ENCODE assay signal across 19 cellular contexts in genomic region chr6:90533615-90534336, GRCh38. TPM values are rescaled to one million over a fixed set of nuclear protein-coding genes. Genes with fewer than 3 reads are reported as not detected.
DNase-seq lines count a peak whose midpoint lies in the region; ATAC-seq and TF ChIP-seq lines count a peak whose summit lies in the region.
"Had no signal": no experiment of that assay in that cellular context is flagged by ENCODE, and none has a peak within 500 bp of the region (broad histone marks: within the 10 kb centered on the region; RNA-seq: fewer than 3 reads in every experiment).

No MANE protein-coding gene starts in this region.

- no peak for TF ChIP-seq CTCF in cardiac muscle cell (IDR thresholded peaks at IDR 0.05; ENCODE audit: low read depth, low read length)
- TF ChIP-seq CTCF in left ventricle myocardium inferior (IDR thresholded peaks at IDR 0.05; ENCODE audit: borderline replicate concordance): no peak
- no peak for TF ChIP-seq CTCF in glutamatergic neuron (IDR thresholded peaks at IDR 0.05; ENCODE audit: partially characterized antibody, unreplicated experiment)

- H3K9me3 Mint-ChIP-seq in T-helper 2 cell treated with Interferon-gamma antibody and Interleukin-4, amounts not matched to agents 5 μg/mL and 100 μg/mL, for 36 hours: no peaks in the 10 kb centered on the region
- no peaks in the 10 kb centered on the region for H3K9me3 Mint-ChIP-seq in glutamatergic neuron (ENCODE audit: unreplicated experiment)
- no peaks in the 10 kb centered on the region for H3K9me3 Mint-ChIP-seq in stimulated activated effector memory CD8-positive, alpha-beta T cell treated with anti-CD3 and anti-CD28 coated beads, Interleukin-12 subunit alpha, Interleukin-12 subunit beta, amount 100 ng/mL, for 72 hours
- H3K9me3 Mint-ChIP-seq: CD4-positive, alpha-beta T cell; HFFc6 had no signal

- H3K4me3 ChIP-seq in cardiac muscle cell (no peak overlapping the region), left ventricle myocardium inferior (no peak overlapping the region)
- H3K4me3 ChIP-seq: PC-9 had no signal

- H3K27ac Mint-ChIP-seq in T-helper 2 cell treated with Interferon-gamma antibody and Interleukin-4, amounts not matched to agents 5 μg/mL and 100 μg/mL, for 36 hours: peak overlapping the region; percentile 75
- peak overlapping the region; percentile 5 for H3K27ac Mint-ChIP-seq in glutamatergic neuron (ENCODE audit: unreplicated experiment)
- H3K27ac Mint-ChIP-seq in stimulated activated effector memory CD8-positive, alpha-beta T cell treated with anti-CD3 and anti-CD28 coated beads, Interleukin-12 subunit alpha, Interleukin-12 subunit beta, amount 100 ng/mL, for 72 hours: peak overlapping the region; percentile 44
- H3K27ac Mint-ChIP-seq: CD4-positive, alpha-beta T cell; HFFc6 had no signal

- H3K27ac ChIP-seq in cardiac muscle cell (peak overlapping the region; percentile 3), left ventricle myocardium inferior (replicated peaks) (no peak overlapping the region)
- H3K27ac ChIP-seq: 22Rv1, PC-9 had no signal

- H3K9me3 ChIP-seq in cardiac muscle cell (ENCODE audit: low read depth) (no peaks in the 10 kb centered on the region), left ventricle myocardium inferior (replicated peaks) (no peaks in the 10 kb centered on the region)
- H3K9me3 ChIP-seq: BE2C had no signal

- peaks cover 17% of the 10 kb centered on the region for H3K36me3 Mint-ChIP-seq in T-helper 2 cell treated with Interferon-gamma antibody and Interleukin-4, amounts not matched to agents 5 μg/mL and 100 μg/mL, for 36 hours (ENCODE audit: low read depth)
- no peaks in the 10 kb centered on the region for H3K36me3 Mint-ChIP-seq in glutamatergic neuron (ENCODE audit: unreplicated experiment)
- H3K36me3 Mint-ChIP-seq in stimulated activated effector memory CD8-positive, alpha-beta T cell treated with anti-CD3 and anti-CD28 coated beads, Interleukin-12 subunit alpha, Interleukin-12 subunit beta, amount 100 ng/mL, for 72 hours: peaks cover 49% of the 10 kb centered on the region

- H3K27me3 ChIP-seq in cardiac muscle cell: no peaks in the 10 kb centered on the region
- H3K27me3 ChIP-seq in left ventricle myocardium inferior (ENCODE audit: low read depth): no peaks in the 10 kb centered on the region
- H3K27me3 ChIP-seq: BE2C had no signal

- no peak overlapping the region for H3K4me3 Mint-ChIP-seq in T-helper 2 cell treated with Interferon-gamma antibody and Interleukin-4, amounts not matched to agents 5 μg/mL and 100 μg/mL, for 36 hours
- H3K4me3 Mint-ChIP-seq in glutamatergic neuron (ENCODE audit: unreplicated experiment): no peak overlapping the region
- no peak overlapping the region for H3K4me3 Mint-ChIP-seq in stimulated activated effector memory CD8-positive, alpha-beta T cell treated with anti-CD3 and anti-CD28 coated beads, Interleukin-12 subunit alpha, Interleukin-12 subunit beta, amount 100 ng/mL, for 72 hours
- H3K4me3 Mint-ChIP-seq: CD4-positive, alpha-beta T cell; HFFc6 had no signal

- H3K4me1 Mint-ChIP-seq in T-helper 2 cell treated with Interferon-gamma antibody and Interleukin-4, amounts not matched to agents 5 μg/mL and 100 μg/mL, for 36 hours (ENCODE audit: low read depth): peaks cover 14% of the 10 kb centered on the region
- H3K4me1 Mint-ChIP-seq in glutamatergic neuron (ENCODE audit: low read depth, unreplicated experiment): peaks cover 22% of the 10 kb centered on the region
- H3K4me1 Mint-ChIP-seq in stimulated activated effector memory CD8-positive, alpha-beta T cell treated with anti-CD3 and anti-CD28 coated beads, Interleukin-12 subunit alpha, Interleukin-12 subunit beta, amount 100 ng/mL, for 72 hours: peaks cover 7% of the 10 kb centered on the region

- H3K4me1 ChIP-seq in cardiac muscle cell (ENCODE audit: low read depth): peaks cover 30% of the 10 kb centered on the region
- H3K4me1 ChIP-seq in left ventricle myocardium inferior: peaks cover 58% of the 10 kb centered on the region
- H3K4me1 ChIP-seq: BE2C had no signal

- no peaks in the 10 kb centered on the region for H3K27me3 Mint-ChIP-seq in T-helper 2 cell treated with Interferon-gamma antibody and Interleukin-4, amounts not matched to agents 5 μg/mL and 100 μg/mL, for 36 hours (ENCODE audit: low read depth)
- no peaks in the 10 kb centered on the region for H3K27me3 Mint-ChIP-seq in glutamatergic neuron (ENCODE audit: unreplicated experiment)
- H3K27me3 Mint-ChIP-seq: CD4-positive, alpha-beta T cell had no signal

- no peak for DNase-seq in T-helper 2 cell treated with Interferon-gamma antibody and Interleukin-4, amounts not matched to agents 5 μg/mL and 100 μg/mL, for 36 hours (ENCODE audit: low spot score)
- DNase-seq in T-helper 2 cell (no peak), cardiac muscle cell (ENCODE audit: low read depth in 1 of 2, low spot score in 1 of 2) (no peak), left ventricle myocardium inferior (no peak), glutamatergic neuron (no peak)
- DNase-seq in stimulated activated effector memory CD8-positive, alpha-beta T cell treated with anti-CD3 and anti-CD28 coated beads, Interleukin-12 subunit alpha, Interleukin-12 subunit beta, amount 100 ng/mL, for 72 hours (ENCODE audit: low spot score in 2 of 2): no peak
- DNase-seq in stimulated activated naive CD8-positive, alpha-beta T cell treated with anti-CD3 and anti-CD28 coated beads, Interleukin-15, Interleukin-2, amounts not matched to agents 100 U/mL and 50 U/mL, for 24 hours: no peak
- DNase-seq: BE2C; CD4-positive, alpha-beta T cell; EL; HFFc6; KBM-7; NCI-H1436; NCI-H2029 treated with DMSO at 0.1 percent for 48 hours; NCI-H2171 treated with DMSO at 0.1 percent for 48 hours; NCI-H446 treated with DMSO at 0.1 percent for 48 hours; PC-9 had no signal

- H3K36me3 ChIP-seq in cardiac muscle cell (peaks cover 9% of the 10 kb centered on the region), left ventricle myocardium inferior (peaks cover 8% of the 10 kb centered on the region)
- H3K36me3 ChIP-seq: BE2C had no signal

- peak; percentile 64 for ATAC-seq in stimulated activated effector memory CD8-positive, alpha-beta T cell treated with anti-CD3 and anti-CD28 coated beads, Interleukin-12 subunit alpha, Interleukin-12 subunit beta, amount 100 ng/mL, for 72 hours
- no peak for ATAC-seq in stimulated activated naive CD8-positive, alpha-beta T cell treated with anti-CD3 and anti-CD28 coated beads, Interleukin-15, Interleukin-2, amounts not matched to agents 100 U/mL and 50 U/mL, for 24 hours
- ATAC-seq in GM19395 (IDR thresholded peaks at IDR 0.05; ENCODE audit: unreplicated experiment): no peak

- intact Hi-C loops in left ventricle myocardium inferior (cut with micrococcal nuclease): no loop called here

RNA-seq across cellular contexts. Expression of gene MAP3K7, which starts 53.1 kb away (rescaled TPM):
- total RNA-seq in cardiac muscle cell (24.0 and 37.6 TPM in 2 replicates), left ventricle myocardium inferior (20.6 TPM), glutamatergic neuron (ENCODE audit: unreplicated experiment) (39.4 TPM)
- polyA plus RNA-seq in cardiac muscle cell: 31.9 and 38.2 TPM in 2 replicates

Comparison
In these comparisons a context has a peak if more than half of its experiments do, and no peak if none do; other contexts are left out.
1. H3K27ac Mint-ChIP-seq: peak in every context shown above with its lines; median percentile 75 in T-helper 2 cell treated with Interferon-gamma antibody and Interleukin-4, amounts not matched to agents 5 μg/mL and 100 μg/mL, for 36 hours; 44 in stimulated activated effector memory CD8-positive, alpha-beta T cell treated with anti-CD3 and anti-CD28 coated beads, Interleukin-12 subunit alpha, Interleukin-12 subunit beta, amount 100 ng/mL, for 72 hours; 5 in glutamatergic neuron.